14 cellular contexts compared by ENCODE assay signal in the genomic region with DNA sequence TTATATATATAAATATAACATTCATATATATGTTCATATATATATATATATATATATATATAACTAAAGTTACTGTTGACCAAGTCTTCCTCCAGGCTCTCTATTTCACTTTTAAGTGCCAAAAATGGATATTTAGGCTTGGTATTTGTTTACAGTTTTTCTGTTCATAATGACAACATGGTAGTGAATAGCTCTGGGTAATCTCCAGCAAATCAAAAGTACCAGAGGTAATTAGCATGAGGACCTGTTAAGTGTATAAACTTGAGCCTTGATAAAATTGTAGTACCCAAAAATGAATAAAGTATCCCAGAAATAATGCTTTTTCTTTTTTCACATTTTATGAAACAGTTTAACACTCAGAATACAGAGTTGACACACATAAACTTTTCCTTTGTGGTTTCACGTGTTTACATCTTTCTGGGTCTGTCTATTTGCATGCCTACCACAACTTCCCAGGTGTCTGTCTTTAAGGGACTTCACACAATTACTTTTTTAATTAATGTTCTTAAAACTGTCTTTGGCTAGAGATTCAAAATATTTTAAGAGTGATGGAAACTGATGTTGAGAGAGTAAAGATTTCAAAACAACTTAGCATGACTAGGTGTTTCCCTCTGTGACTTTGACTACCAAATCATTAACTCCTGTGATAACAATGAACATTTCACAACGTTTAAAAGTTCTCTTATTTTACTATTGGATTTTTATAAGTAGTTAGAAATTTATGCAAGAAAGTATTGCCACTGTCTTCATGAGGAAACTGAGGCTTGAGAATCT. TPM values are rescaled to one million over a fixed set of nuclear protein-coding genes. Genes with fewer than 3 reads are reported as not detected.
A peak's percentile ranks its signal among the peaks of the same experiment; 100 is the strongest.
DNase-seq lines count a peak whose midpoint lies in the region; ATAC-seq and TF ChIP-seq lines count a peak whose summit lies in the region.
"Had no signal": no experiment of that assay in that cellular context is flagged by ENCODE, and none has a peak within 500 bp of the region (broad histone marks: within the 10 kb centered on the region; RNA-seq: fewer than 3 reads in every experiment).

No MANE protein-coding gene starts in this region.

- dilution Hi-C loops in mammary epithelial cell (cut with HindIII; ENCODE audit: low sequenced_read_pairs) = no loop called here

- H3K79me2 ChIP-seq in PC-3 (ENCODE audit: low read length) = no peaks in the 10 kb centered on the region
- peaks cover 41% of the 10 kb centered on the region for H3K79me2 ChIP-seq in mammary epithelial cell (ENCODE audit: insufficient read depth, low read length)

- peak overlapping the region; percentile 53 for H3K4me3 Mint-ChIP-seq in activated B cell treated with CpG ODN at 0.5 μM for 24 hours
- H3K4me3 Mint-ChIP-seq: neural crest cell had no signal

- no peak overlapping the region for H3K9ac ChIP-seq in PC-3 (ENCODE audit: low read length)
- H3K9ac ChIP-seq in mammary epithelial cell (ENCODE audit: insufficient read depth, low read length) = no peak overlapping the region

- H3K4me1 ChIP-seq in PC-3 (ENCODE audit: insufficient read depth, low read length) (peaks cover 10% of the 10 kb centered on the region), mammary epithelial cell (ENCODE audit: insufficient read depth, low read length) (no peaks in the 10 kb centered on the region)
- H3K4me1 ChIP-seq: gastroesophageal sphincter, Peyer's patch had no signal

- H3K9me3 Mint-ChIP-seq in activated B cell treated with CpG ODN at 0.5 μM for 24 hours = no peaks in the 10 kb centered on the region
- H3K9me3 Mint-ChIP-seq: neural crest cell had no signal

- no peak for TF ChIP-seq CTCF in activated B cell treated with CpG ODN at 0.5 μM for 24 hours (IDR thresholded peaks at IDR 0.05)
- TF ChIP-seq CTCF in PC-3 (conservative IDR thresholded peaks at IDR 0.05; ENCODE audit: low read depth, low read length) = no peak
- no peak for TF ChIP-seq CTCF in mammary epithelial cell (conservative IDR thresholded peaks at IDR 0.05 in 1 of 2, IDR thresholded peaks at IDR 0.05 in 1 of 2; ENCODE audit: extremely low read depth in 1 of 2, insufficient read depth in 1 of 2, low read depth in 1 of 2, low read length in 2 of 2)

- no peaks in the 10 kb centered on the region for H3F3A ChIP-seq in PC-3 (ENCODE audit: low read length, unreplicated experiment)

- H3K4me1 Mint-ChIP-seq in activated B cell treated with CpG ODN at 0.5 μM for 24 hours = peaks cover 55% of the 10 kb centered on the region
- H3K4me1 Mint-ChIP-seq: neural crest cell had no signal

- no peaks in the 10 kb centered on the region for H3K9me2 ChIP-seq in PC-3 (replicated peaks; ENCODE audit: low read length)

- H4K20me1 ChIP-seq in PC-3 (ENCODE audit: low read length) = no peaks in the 10 kb centered on the region
- no peaks in the 10 kb centered on the region for H4K20me1 ChIP-seq in mammary epithelial cell (ENCODE audit: insufficient read depth, low read length)

- H3K27me3 ChIP-seq in PC-3 (ENCODE audit: low read length) (no peaks in the 10 kb centered on the region), mammary epithelial cell (ENCODE audit: insufficient read depth, low read length) (no peaks in the 10 kb centered on the region)
- H3K27me3 ChIP-seq: gastroesophageal sphincter, Peyer's patch had no signal

- peak; percentile 53 for ATAC-seq in GM18517 (IDR thresholded peaks at IDR 0.05; ENCODE audit: unreplicated experiment)
- peak; percentile 70 for ATAC-seq in activated B cell treated with CpG ODN at 0.5 μM for 24 hours (ENCODE audit: low read depth)
- ATAC-seq in PC-3 = no peak
- ATAC-seq: gastroesophageal sphincter had no signal

- H3K36me3 Mint-ChIP-seq in activated B cell treated with CpG ODN at 0.5 μM for 24 hours (ENCODE audit: low read depth) = peaks cover 43% of the 10 kb centered on the region

- BruUV-seq in PC-3 (replicated peaks; lab: Mats Ljungman, UMichigan) (no TSS peak), mammary epithelial cell (replicated peaks; lab: Mats Ljungman, UMichigan) (no TSS peak)

- no peaks in the 10 kb centered on the region for H3K36me3 ChIP-seq in PC-3 (ENCODE audit: low read depth, low read length)
- peaks cover 9% of the 10 kb centered on the region for H3K36me3 ChIP-seq in mammary epithelial cell (ENCODE audit: insufficient read depth, low read length)

- 76% methylated on average over 2 of the region's 2 CpGs for WGBS in mammary epithelial cell (ENCODE audit: low coverage, missing lambda C conversion rate)

- no peaks in the 10 kb centered on the region for H3K27me3 Mint-ChIP-seq in activated B cell treated with CpG ODN at 0.5 μM for 24 hours

- DNase-seq in AG20443 (ENCODE audit: low spot score) = peak; percentile 10
- DNase-seq in activated B cell treated with CpG ODN at 0.5 μM for 24 hours = no peak
- peak; percentile 58 for DNase-seq in germinal center (ENCODE audit: low spot score)
- DNase-seq in ureter (ENCODE audit: low spot score) = no peak
- DNase-seq in DMS153 (lab: John Stamatoyannopoulos, UW) = no peak
- no peak for DNase-seq in PC-3
- DNase-seq in mammary epithelial cell = no peak
- DNase-seq: dermis blood vessel endothelial cell, NCI-H2171 had no signal

- intact Hi-C loops in activated B cell treated with CpG ODN at 0.5 μM for 24 hours (cut with micrococcal nuclease) = no loop called here
- intact Hi-C loops in PC-3 (cut with micrococcal nuclease) = no loop called here
- intact Hi-C loops in mammary epithelial cell (cut with micrococcal nuclease) = no loop called here

- H3K27ac ChIP-seq in PC-3 (ENCODE audit: low read length) = no peak overlapping the region
- H3K27ac ChIP-seq in mammary epithelial cell (ENCODE audit: insufficient read depth, low read depth, low read length) = no peak overlapping the region
- H3K27ac ChIP-seq: C4-2B, gastroesophageal sphincter had no signal

- CTCF ChIA-PET in activated B cell treated with CpG ODN at 0.5 μM for 24 hours (lab: Charles Lee) (interaction anchor here (0.7 to 1.9 kb wide), 2 partner anchors 23 to 92 kb away, joined by 3 to 7 read pairs; no protein-coding TSS in a partner anchor), PC-3 (lab: Charles Lee) (no interaction called here), mammary epithelial cell (lab: Charles Lee; ENCODE audit: low non-redundant PET) (no interaction called here)

- peak overlapping the region; percentile 85 for H3K27ac Mint-ChIP-seq in activated B cell treated with CpG ODN at 0.5 μM for 24 hours

- H3K4me2 ChIP-seq in PC-3 (ENCODE audit: low read length) (no peak overlapping the region), mammary epithelial cell (ENCODE audit: insufficient read depth, low read depth, low read length) (no peak overlapping the region)

- H2AFZ ChIP-seq in PC-3 (ENCODE audit: low read length) (no peak overlapping the region), mammary epithelial cell (ENCODE audit: low read depth, low read length) (no peak overlapping the region)

- H3K9me3 ChIP-seq in PC-3 (ENCODE audit: low read length) (no peaks in the 10 kb centered on the region), mammary epithelial cell (replicated peaks; ENCODE audit: insufficient read depth, low read length) (no peaks in the 10 kb centered on the region)
- H3K9me3 ChIP-seq: gastroesophageal sphincter, Peyer's patch had no signal

- POLR2A ChIA-PET in activated B cell treated with CpG ODN at 0.5 μM for 24 hours (lab: Charles Lee) = interaction anchor here (1.1 to 1.2 kb wide), 3 partner anchors 49 to 1187 kb away, joined by 3 read pairs; partner anchors contain the start of gene ZNF594
- POLR2A ChIA-PET in PC-3 (lab: Charles Lee; ENCODE audit: unreplicated experiment) = no interaction called here

- H3K4me3 ChIP-seq in PC-3 (ENCODE audit: low read length) (no peak overlapping the region), mammary epithelial cell (replicated peaks in 1 of 3; ENCODE audit: insufficient read depth in 1 of 3, low read depth in 2 of 3, low read length in 3 of 3) (no peak overlapping the region)
- H3K4me3 ChIP-seq: gastroesophageal sphincter, Peyer's patch had no signal

- in situ Hi-C loops in mammary epithelial cell (cut with MboI; ENCODE audit: low sequenced_read_pairs in 2 of 2) = no loop called here

RNA-seq across cellular contexts. Expression of gene RABEP1, which starts 47.9 kb away (rescaled TPM):
- total RNA-seq in activated B cell treated with CpG ODN at 0.5 μM for 24 hours (63.5 and 67.5 TPM in 2 replicates), ureter (40.4 TPM), PC-3 (2014; rRNA removed) (22.1 and 24.4 TPM in 2 replicates), mammary epithelial cell (10 to 100 TPM; 29.3 to 40.9 TPM)
- polyA plus RNA-seq in mammary epithelial cell = 14.6 TPM
- 29.4 TPM for polyA minus RNA-seq in mammary epithelial cell

Comparison
In these comparisons a context has a peak if more than half of its experiments do, and no peak if none do; other contexts are left out.
1. DNase-seq: peak in AG20443 (single experiment) and germinal center (single experiment); none in activated B cell treated with CpG ODN at 0.5 μM for 24 hours (single experiment), ureter (single experiment), DMS153 (single experiment), PC-3 (single experiment) and mammary epithelial cell (single experiment).